ENCODE assay signal across 8 cellular contexts in genomic region chr12:108560752-108561719, GRCh38. TPM values are rescaled to one million over a fixed set of nuclear protein-coding genes. Genes with fewer than 3 reads are reported as not detected.
DNase-seq lines count a peak whose midpoint lies in the region; ATAC-seq, FAIRE-seq and TF ChIP-seq lines count a peak whose summit lies in the region.

Gene SART3, minus strand, starts transcription at chr12:108561173. Its CDS starts 19 bp downstream, at chr12:108561154.

- H3K27me3 ChIP-seq in KMS-11 (ENCODE audit: insufficient read depth, low read depth) (no peaks in the 10 kb centered on the region), esophagus squamous epithelium (no peaks in the 10 kb centered on the region), muscle layer of duodenum (ENCODE audit: low read depth, low read length) (no peaks in the 10 kb centered on the region)

- peaks cover 13 to 15% of the 10 kb centered on the region in 2 donors for H3K36me3 Mint-ChIP-seq in activated T-cell treated with anti-CD3 and anti-CD28 coated beads, Interleukin-2, amount 50 U/mL, for 72 hours (ENCODE audit: insufficient read depth in 2 of 2)

- H3K4me1 ChIP-seq in KMS-11 (ENCODE audit: low read depth, poor library complexity, severe bottlenecking): peaks cover 38% of the 10 kb centered on the region
- peaks cover 27 to 81% (median 41%) of the 10 kb centered on the region in 3 donors for H3K4me1 ChIP-seq in esophagus squamous epithelium
- H3K4me1 ChIP-seq in muscle layer of duodenum (ENCODE audit: control insufficient read depth in 1 of 2, insufficient read depth in 2 of 2, low read length in 2 of 2): peaks cover 12 to 65% of the 10 kb centered on the region in 2 donors

- H3K4me3 ChIP-seq in KMS-11 (IDR thresholded peaks at IDR 0.05; ENCODE audit: insufficient read depth, low read depth, low read length): no peak within 1 kb of the TSS
- peak within 1 kb of the TSS; percentile 82 to 94 (median 93) for H3K4me3 ChIP-seq in esophagus squamous epithelium
- H3K4me3 ChIP-seq in muscle layer of duodenum (ENCODE audit: low read depth in 1 of 2, low read length in 2 of 2): peak within 1 kb of the TSS; percentile 88 to 96

- no peaks in the 10 kb centered on the region for H4K20me1 ChIP-seq in KMS-11 (ENCODE audit: insufficient read depth)

- TF ChIP-seq CTCF in KMS-11 (conservative IDR thresholded peaks at IDR 0.05; ENCODE audit: low read depth, low read length) (no peak), esophagus squamous epithelium (IDR thresholded peaks at IDR 0.05) (no peak)

- ATAC-seq in GM21717 (IDR thresholded peaks at IDR 0.05; ENCODE audit: unreplicated experiment): peak; percentile 29
- peak; percentile 45 to 50 for ATAC-seq in activated T-cell treated with anti-CD3 and anti-CD28 coated beads, Interleukin-2, amount 50 U/mL, for 72 hours (replicated peaks in 1 of 2)

- peak in 1 of 4 donors; percentile 44 for TF ChIP-seq POLR2A in esophagus squamous epithelium (IDR thresholded peaks at IDR 0.05)

- H3K27ac ChIP-seq in KMS-11 (peak within 1 kb of the TSS; percentile 88), esophagus squamous epithelium (peak within 1 kb of the TSS; percentile 95 to 98 (median 96)), muscle layer of duodenum (ENCODE audit: low read length) (peak within 1 kb of the TSS; percentile 94)

- H3K36me3 ChIP-seq in KMS-11 (ENCODE audit: insufficient read depth) (no peaks in the 10 kb centered on the region), esophagus squamous epithelium (peaks cover 0 to 42% (median 5%) of the 10 kb centered on the region in 3 donors), muscle layer of duodenum (ENCODE audit: control insufficient read depth in 1 of 2, insufficient read depth in 2 of 2, low read length in 2 of 2) (peaks cover 18 to 23% of the 10 kb centered on the region in 2 donors)

- peak within 1 kb of the TSS; percentile 56 for H2AFZ ChIP-seq in KMS-11 (ENCODE audit: low read depth)

- peaks cover 58% of the 10 kb centered on the region for H3K79me2 ChIP-seq in KMS-11 (ENCODE audit: insufficient read depth, low read depth)

- WGBS in esophagus squamous epithelium, 2 donors: 0 to 1% methylated on average over 48 to 55 of the region's 57 CpGs

- H3K9me3 Mint-ChIP-seq in activated T-cell treated with anti-CD3 and anti-CD28 coated beads, Interleukin-2, amount 50 U/mL, for 72 hours: no peaks in the 10 kb centered on the region

- peak within 1 kb of the TSS; percentile 95 to 96 for H3K4me3 Mint-ChIP-seq in activated T-cell treated with anti-CD3 and anti-CD28 coated beads, Interleukin-2, amount 50 U/mL, for 72 hours

- peaks cover 65% of the 10 kb centered on the region for H3K4me1 Mint-ChIP-seq in activated T-cell treated with anti-CD3 and anti-CD28 coated beads, Interleukin-2, amount 50 U/mL, for 72 hours (ENCODE audit: low read depth)

- H3K9me3 ChIP-seq in esophagus squamous epithelium (no peaks in the 10 kb centered on the region), muscle layer of duodenum (ENCODE audit: control insufficient read depth in 1 of 2, low read length in 2 of 2) (no peaks in the 10 kb centered on the region)

- H3K9ac ChIP-seq in KMS-11: peak within 1 kb of the TSS; percentile 88

- intact Hi-C loops in esophagus squamous epithelium (cut with DNase I): loop anchor here (5.0 to 10.0 kb wide), 3 partner anchors 56 to 534 kb away; partner anchors contain the start of genes ALKBH2 and UNG

- H3K27ac Mint-ChIP-seq in activated T-cell treated with anti-CD3 and anti-CD28 coated beads, Interleukin-2, amount 50 U/mL, for 72 hours: peak within 1 kb of the TSS; percentile 100

- FAIRE-seq in RCC 7860 (lab: Jason Lieb, UNC): peak; percentile 55

- peak; percentile 97 for DNase-seq in DMS53 (lab: John Stamatoyannopoulos, UW)
- peak; percentile 76 for DNase-seq in RCC 7860 (ENCODE audit: low spot score)
- peak; percentile 83 to 89 for DNase-seq in activated T-cell treated with anti-CD3 and anti-CD28 coated beads, Interleukin-2, amount 50 U/mL, for 72 hours
- DNase-seq in esophagus squamous epithelium (lab: John Stamatoyannopoulos, UW): no peak
- DNase-seq in stimulated activated CD8-positive, alpha-beta memory T cell treated with anti-CD3 and anti-CD28 coated beads, Interleukin-7, amount 100 ng/mL, for 24 hours (ENCODE audit: low read depth): peak; percentile 56

- H3K4me2 ChIP-seq in KMS-11: peak within 1 kb of the TSS; percentile 96

- H3K27me3 Mint-ChIP-seq in activated T-cell treated with anti-CD3 and anti-CD28 coated beads, Interleukin-2, amount 50 U/mL, for 72 hours (ENCODE audit: low read depth): no peaks in the 10 kb centered on the region

RNA-seq across cellular contexts. Expression of gene SART3, which starts in this region (rescaled TPM):
- 10 to 100 TPM; 75.7 to 78.8 TPM for total RNA-seq in activated T-cell treated with anti-CD3 and anti-CD28 coated beads, Interleukin-2, amount 50 U/mL, for 72 hours
- 10 to 100 TPM; 37.0 to 68.7 (median 48.2) TPM for total RNA-seq in esophagus squamous epithelium
